8 cellular contexts compared by ENCODE assay signal in the genomic region with DNA sequence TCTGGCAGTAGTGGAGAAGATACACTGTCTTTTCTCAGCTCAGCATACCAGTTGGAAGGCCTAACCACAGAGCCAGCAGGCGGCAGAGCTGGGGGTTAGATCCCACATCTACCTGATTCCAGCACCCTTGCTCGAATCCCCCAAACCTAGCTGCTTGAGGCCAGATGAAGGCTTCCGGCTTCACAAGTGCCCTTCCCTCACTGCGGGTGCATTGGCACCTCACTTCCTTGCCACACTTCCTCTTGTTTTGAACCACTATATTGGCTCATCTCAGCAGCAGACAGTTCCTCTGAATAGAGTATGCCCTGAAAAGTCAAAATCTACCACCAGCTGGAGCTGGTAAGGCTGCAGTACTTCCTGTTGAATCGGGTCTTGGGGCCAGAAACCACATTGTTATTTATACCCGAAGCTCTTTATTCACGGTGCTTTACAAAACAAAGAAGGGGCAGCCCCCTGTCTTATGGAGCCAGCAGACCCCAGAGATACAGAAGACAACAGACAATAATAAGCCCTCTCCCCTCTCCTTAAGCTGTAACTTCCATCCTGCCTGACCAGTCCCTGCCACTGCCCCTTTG.
DNase-seq lines count a peak whose midpoint lies in the region; ATAC-seq lines count a peak whose summit lies in the region.

No MANE protein-coding gene starts in this region.

- H2AFZ ChIP-seq in GM23248 = no peak overlapping the region

- H3K9me3 ChIP-seq in duodenal mucosa (ENCODE audit: control insufficient read depth in 1 of 2, low read length in 2 of 2) = no peaks in the 10 kb centered on the region
- no peaks in the 10 kb centered on the region for H3K9me3 ChIP-seq in GM23248 (ENCODE audit: low read depth)

- no peaks in the 10 kb centered on the region for H3F3A ChIP-seq in GM23248 (ENCODE audit: insufficient read depth)

- H3K27ac ChIP-seq in duodenal mucosa (ENCODE audit: low read depth, low read length) (peak overlapping the region; percentile 46), GM23248 (no peak overlapping the region)

- intact Hi-C loops in sciatic nerve (cut with DNase I) = no loop called here

- peak; percentile 75 for ATAC-seq in GM19395 (IDR thresholded peaks at IDR 0.05; ENCODE audit: unreplicated experiment)
- ATAC-seq in HG03432 (IDR thresholded peaks at IDR 0.05; ENCODE audit: unreplicated experiment) = peak; percentile 80
- ATAC-seq in sciatic nerve = peak; percentile 86

- no peaks in the 10 kb centered on the region for H3K36me3 ChIP-seq in duodenal mucosa (ENCODE audit: control insufficient read depth in 1 of 2, insufficient read depth in 2 of 2, low read length in 2 of 2)
- no peaks in the 10 kb centered on the region for H3K36me3 ChIP-seq in GM23248 (ENCODE audit: low read depth)

- H4K20me1 ChIP-seq in GM23248 (ENCODE audit: insufficient read depth) = no peaks in the 10 kb centered on the region

- H3K4me1 ChIP-seq in duodenal mucosa (ENCODE audit: control insufficient read depth in 1 of 2, insufficient read depth in 2 of 2, low read length in 2 of 2) = peaks cover 16 to 28% of the 10 kb centered on the region in 2 donors
- peaks cover 4% of the 10 kb centered on the region; the same call in 1 of the 2 replicates for H3K4me1 ChIP-seq in GM23248 (ENCODE audit: insufficient read depth)

- peak; percentile 55 for DNase-seq in activated CD4-positive, CD25-positive, alpha-beta regulatory T cell treated with anti-CD3 and anti-CD28 coated beads, Interleukin-2, amount 50 U/mL, for 16 hours (ENCODE audit: low read depth, low spot score)
- DNase-seq in sciatic nerve (ENCODE audit: low spot score) (no peak), HK-2 (ENCODE audit: unreplicated experiment) (no peak), GM23248 (no peak), HuH-7 (ENCODE audit: low spot score) (no peak)

- H3K79me2 ChIP-seq in GM23248 (ENCODE audit: insufficient read depth) = no peaks in the 10 kb centered on the region

- in situ Hi-C loops in GM23248 (cut with MboI) = no loop called here

- H3K9me2 ChIP-seq in GM23248 (ENCODE audit: insufficient read depth) = no peaks in the 10 kb centered on the region

- H3K4me2 ChIP-seq in GM23248 (ENCODE audit: unreplicated experiment) = no peak overlapping the region

- H3K27me3 ChIP-seq in duodenal mucosa (ENCODE audit: control insufficient read depth in 1 of 2, insufficient read depth in 2 of 2, low read length in 2 of 2) (no peaks in the 10 kb centered on the region), GM23248 (replicated peaks; ENCODE audit: insufficient read depth) (no peaks in the 10 kb centered on the region)

- H3K4me3 ChIP-seq in duodenal mucosa (ENCODE audit: low read depth in 1 of 2, low read length in 2 of 2) = peak overlapping the region in 1 of 2 donors; percentile 4
- H3K4me3 ChIP-seq in GM23248 = no peak overlapping the region

- H3K9ac ChIP-seq in duodenal mucosa (ENCODE audit: low read depth in 1 of 2, low read length in 2 of 2) (no peak overlapping the region), GM23248 (no peak overlapping the region)

- WGBS in GM23248 (ENCODE audit: low coverage in 1 of 2, low lambda C conversion rate in 2 of 2, missing lambda C conversion rate in 2 of 2), 2 experiments = 94 to 96% methylated on average over 7 of the region's 7 CpGs
